In the genomic region with DNA sequence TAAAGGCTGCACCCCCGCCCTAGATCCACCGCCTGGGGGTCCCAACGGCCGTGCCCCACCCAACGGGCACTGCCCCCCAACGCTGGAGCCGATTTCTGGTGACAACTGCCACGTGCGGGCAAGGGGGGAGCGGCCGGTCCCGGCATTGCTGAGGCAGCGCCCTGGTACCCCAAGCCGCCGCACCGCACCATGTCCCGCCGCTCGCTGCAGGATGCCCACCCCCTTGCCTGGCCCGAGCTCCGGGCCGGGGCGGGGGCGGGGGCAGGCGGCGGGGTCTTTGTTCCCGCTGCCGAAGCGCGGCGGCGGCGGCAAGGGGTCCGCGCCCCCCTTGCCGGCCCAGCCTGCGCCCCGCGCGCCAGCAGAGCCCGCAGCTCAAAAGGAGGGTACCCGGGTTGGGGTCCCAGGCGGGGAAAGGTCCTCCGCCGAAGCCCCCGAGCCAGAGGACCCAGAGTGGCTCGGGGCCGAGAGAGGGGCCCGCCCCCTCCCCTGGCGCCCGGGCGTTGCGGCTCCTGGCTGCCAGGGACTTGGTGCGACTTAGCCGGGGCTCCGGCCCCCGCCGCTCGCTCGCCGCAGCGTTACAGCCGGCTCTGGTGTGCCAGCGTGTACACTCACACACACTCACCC, we compare ENCODE assay signal across 8 cellular contexts. TPM values are rescaled to one million over a fixed set of nuclear protein-coding genes. Genes with fewer than 3 reads are reported as not detected.
DNase-seq lines count a peak whose midpoint lies in the region; ATAC-seq and TF ChIP-seq lines count a peak whose summit lies in the region.

No MANE protein-coding gene starts in this region.

- H3K27me3 Mint-ChIP-seq in stimulated activated naive CD8-positive, alpha-beta T cell treated with anti-CD3 and anti-CD28 coated beads, Interleukin-15, Interleukin-2, amounts not matched to agents 100 ng/mL and 50 ng/mL, for 24 hours, result no peaks in the 10 kb centered on the region

- no peaks in the 10 kb centered on the region for H3K79me2 ChIP-seq in SU-DHL-6 (ENCODE audit: insufficient read depth, low read length)

- TF ChIP-seq CTCF in SU-DHL-6 (IDR thresholded peaks at IDR 0.05; ENCODE audit: insufficient read depth, low read length, poor library complexity, severe bottlenecking) (no peak), fibroblast of pulmonary artery (IDR thresholded peaks at IDR 0.05; ENCODE audit: low read length, missing control alignments) (no peak), sigmoid colon (IDR thresholded peaks at IDR 0.05) (no peak)

- H3K27ac Mint-ChIP-seq in stimulated activated naive CD8-positive, alpha-beta T cell treated with anti-CD3 and anti-CD28 coated beads, Interleukin-15, Interleukin-2, amounts not matched to agents 100 ng/mL and 50 ng/mL, for 24 hours, result peak overlapping the region; percentile 93

- no peaks in the 10 kb centered on the region for H4K20me1 ChIP-seq in SU-DHL-6 (ENCODE audit: low read depth, low read length)

- peaks cover 0 to 24% (median 20%) of the 10 kb centered on the region in 4 donors for H3K4me1 ChIP-seq in sigmoid colon

- TF ChIP-seq POLR2A in sigmoid colon (IDR thresholded peaks at IDR 0.05), result no peak

- no peaks in the 10 kb centered on the region for H3K36me3 ChIP-seq in SU-DHL-6 (ENCODE audit: low read length)
- no peaks in the 10 kb centered on the region for H3K36me3 ChIP-seq in sigmoid colon

- no peak overlapping the region for H3K27ac ChIP-seq in SU-DHL-6 (ENCODE audit: low read depth, low read length)
- peak overlapping the region; percentile 38 to 65 (median 51) for H3K27ac ChIP-seq in sigmoid colon

- DNase-seq in stimulated activated naive CD8-positive, alpha-beta T cell treated with anti-CD3 and anti-CD28 coated beads, Interleukin-15, Interleukin-2, amounts not matched to agents 100 U/mL and 50 U/mL, for 24 hours, result no peak
- DNase-seq in fibroblast of pulmonary artery (ENCODE audit: low read depth), result no peak
- DNase-seq in sigmoid colon, result no peak
- no peak for DNase-seq in HT-29 (ENCODE audit: low spot score)
- DNase-seq in NOMO-1 (lab: John Stamatoyannopoulos, UW; ENCODE audit: unreplicated experiment in 2 of 2), result no peak
- no peak for DNase-seq in DMS153 treated with DMSO at 0.1 percent for 48 hours (lab: John Stamatoyannopoulos, UW; ENCODE audit: unreplicated experiment)

- H3F3A ChIP-seq in SU-DHL-6 (ENCODE audit: insufficient read depth), result no peaks in the 10 kb centered on the region

- H3K4me3 ChIP-seq in SU-DHL-6 (ENCODE audit: insufficient read depth, low read length, poor library complexity, severe bottlenecking) (peak overlapping the region; percentile 60), fibroblast of pulmonary artery (replicated peaks; ENCODE audit: low read depth, low read length) (peak overlapping the region; percentile 57), sigmoid colon (peak overlapping the region; percentile 51 to 79 (median 66))

- H3K36me3 Mint-ChIP-seq in stimulated activated naive CD8-positive, alpha-beta T cell treated with anti-CD3 and anti-CD28 coated beads, Interleukin-15, Interleukin-2, amounts not matched to agents 100 ng/mL and 50 ng/mL, for 24 hours (ENCODE audit: low read depth), result peaks cover 43% of the 10 kb centered on the region

- H3K9me2 ChIP-seq in SU-DHL-6 (replicated peaks; ENCODE audit: insufficient read depth, low read length), result no peaks in the 10 kb centered on the region

- intact Hi-C loops in sigmoid colon (cut with DNase I), result no loop called here

- no peak for ATAC-seq in stimulated activated naive CD8-positive, alpha-beta T cell treated with anti-CD3 and anti-CD28 coated beads, Interleukin-15, Interleukin-2, amounts not matched to agents 100 U/mL and 50 U/mL, for 24 hours

- no peaks in the 10 kb centered on the region for H3K9me3 Mint-ChIP-seq in stimulated activated naive CD8-positive, alpha-beta T cell treated with anti-CD3 and anti-CD28 coated beads, Interleukin-15, Interleukin-2, amounts not matched to agents 100 ng/mL and 50 ng/mL, for 24 hours

- no peaks in the 10 kb centered on the region for H3K9me3 ChIP-seq in SU-DHL-6 (ENCODE audit: insufficient read depth, low read length)
- no peaks in the 10 kb centered on the region for H3K9me3 ChIP-seq in sigmoid colon

- H3K4me1 Mint-ChIP-seq in stimulated activated naive CD8-positive, alpha-beta T cell treated with anti-CD3 and anti-CD28 coated beads, Interleukin-15, Interleukin-2, amounts not matched to agents 100 ng/mL and 50 ng/mL, for 24 hours (ENCODE audit: low read depth), result peaks cover 79% of the 10 kb centered on the region

- H3K9ac ChIP-seq in SU-DHL-6 (ENCODE audit: low read length), result peak overlapping the region; percentile 37

- peak overlapping the region; percentile 63 for H2AFZ ChIP-seq in SU-DHL-6 (ENCODE audit: low read depth, low read length, severe bottlenecking)

- 1% methylated on average over 64 of the region's 64 CpGs for WGBS in sigmoid colon, 2 donors

- no peak for TF ChIP-seq EP300 in sigmoid colon (IDR thresholded peaks at IDR 0.05)

- peak overlapping the region; percentile 76 for H3K4me2 ChIP-seq in SU-DHL-6 (ENCODE audit: low read depth, low read length, poor library complexity, severe bottlenecking)

- no peaks in the 10 kb centered on the region for H3K27me3 ChIP-seq in SU-DHL-6 (ENCODE audit: low read length)
- H3K27me3 ChIP-seq in sigmoid colon, result peaks cover 17 to 48% (median 47%) of the 10 kb centered on the region in 3 donors

- peak overlapping the region; percentile 95 for H3K4me3 Mint-ChIP-seq in stimulated activated naive CD8-positive, alpha-beta T cell treated with anti-CD3 and anti-CD28 coated beads, Interleukin-15, Interleukin-2, amounts not matched to agents 100 ng/mL and 50 ng/mL, for 24 hours

RNA-seq across cellular contexts. Expression of a gene that starts 0.7 kb away (rescaled TPM):
- 1 to 10 TPM in 2 of 4 donors, under 1 TPM in 2; 0.28 to 3.5 (median 0.86) TPM for total RNA-seq in sigmoid colon
- 1 to 10 TPM in 2 of 3 donors, not detected in 1; 1.4 to 9.8 TPM for polyA plus RNA-seq in sigmoid colon
- 1.1 and 1.3 TPM in 2 replicates for total RNA-seq in HT-29 (2014; rRNA removed; shearing (Covaris generic))

RNA-seq across cellular contexts. Expression of a gene that starts 27.9 kb away (rescaled TPM):
- total RNA-seq in sigmoid colon, result 10 to 100 TPM; 48.5 to 85.5 (median 57.7) TPM
- polyA plus RNA-seq in sigmoid colon, result 10 to 100 TPM; 32.4 to 34.4 (median 34.0) TPM
- 45.1 and 57.1 TPM in 2 replicates for total RNA-seq in HT-29 (2014; rRNA removed; shearing (Covaris generic))
